In the genomic region with DNA sequence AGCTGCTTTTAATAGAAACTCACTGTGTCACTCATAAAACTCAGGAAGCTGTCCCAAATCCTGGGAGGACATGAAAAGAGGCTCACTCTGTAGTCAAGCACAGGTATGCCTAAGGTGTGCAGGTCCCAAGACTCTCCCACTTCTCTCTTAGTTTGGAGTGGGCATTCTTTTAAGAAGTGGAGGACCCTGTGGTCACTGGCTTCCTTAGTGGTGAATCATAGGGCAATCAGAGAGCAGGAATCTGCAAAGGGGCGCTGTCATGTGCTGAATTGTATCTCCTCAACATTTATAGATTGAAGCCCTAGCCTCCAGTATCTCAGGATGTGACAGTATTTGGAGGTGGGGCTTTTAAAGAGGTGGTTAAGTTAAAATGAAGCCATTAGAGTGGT, we compare ENCODE assay signal across 12 cellular contexts. TPM values are rescaled to one million over a fixed set of nuclear protein-coding genes. Genes with fewer than 3 reads are reported as not detected.
A peak's percentile ranks its signal among the peaks of the same experiment; 100 is the strongest.
DNase-seq lines count a peak whose midpoint lies in the region; ATAC-seq and TF ChIP-seq lines count a peak whose summit lies in the region.
"Had no signal": no experiment of that assay in that cellular context is flagged by ENCODE, and none has a peak within 500 bp of the region (broad histone marks: within the 10 kb centered on the region; RNA-seq: fewer than 3 reads in every experiment).

No MANE protein-coding gene starts in this region.

- H4K91ac ChIP-seq in mesenchymal stem cell (ENCODE audit: low read length), result no peak overlapping the region

- no peak overlapping the region for H3K18ac ChIP-seq in mesenchymal stem cell (ENCODE audit: low read depth in 1 of 2, low read length in 2 of 2)

- no peak overlapping the region for H3K27ac ChIP-seq in CD8-positive, alpha-beta T cell (ENCODE audit: low read depth, low read length)
- H3K27ac ChIP-seq in mesenchymal stem cell (ENCODE audit: low read length, poor library complexity, severe bottlenecking), result no peak overlapping the region
- H3K27ac ChIP-seq: adrenal gland, neural progenitor cell, thoracic aorta had no signal

- no peaks in the 10 kb centered on the region for H3K27me3 Mint-ChIP-seq in CD8-positive, alpha-beta T cell (ENCODE audit: low read depth)
- peaks cover 2% of the 10 kb centered on the region for H3K27me3 Mint-ChIP-seq in IgD-negative memory B cell
- no peaks in the 10 kb centered on the region for H3K27me3 Mint-ChIP-seq in stimulated activated naive B cell treated with anti-CD40 and anti-IgM and Interleukin-4, amounts not matched to agents 10 μg/mL and 1 μg/mL and 100 μg/mL, for 72 hours

- TF ChIP-seq CTCF in CD8-positive, alpha-beta T cell (IDR thresholded peaks at IDR 0.05), result no peak

- H3K9me3 Mint-ChIP-seq in CD8-positive, alpha-beta T cell, result peaks cover 3% of the 10 kb centered on the region
- peaks cover 0 to 2% (median 0%) of the 10 kb centered on the region in 3 donors for H3K9me3 Mint-ChIP-seq in IgD-negative memory B cell
- peaks cover 11 to 15% of the 10 kb centered on the region in 2 donors for H3K9me3 Mint-ChIP-seq in stimulated activated naive B cell treated with anti-CD40 and anti-IgM and Interleukin-4, amounts not matched to agents 10 μg/mL and 1 μg/mL and 100 μg/mL, for 72 hours

- H3K27me3 ChIP-seq in CD8-positive, alpha-beta T cell (ENCODE audit: insufficient read depth, low read length), result no peaks in the 10 kb centered on the region
- no peaks in the 10 kb centered on the region for H3K27me3 ChIP-seq in mesenchymal stem cell (ENCODE audit: control insufficient read depth in 1 of 2, insufficient read depth in 1 of 2, low read length in 2 of 2)
- H3K27me3 ChIP-seq: adrenal gland, neural progenitor cell had no signal

- H3K4me3 ChIP-seq in CD8-positive, alpha-beta T cell (ENCODE audit: low read depth, low read length), result no peak overlapping the region
- H3K4me3 ChIP-seq in mesenchymal stem cell (ENCODE audit: insufficient read depth in 1 of 2, low read depth in 1 of 2, low read length in 2 of 2), result no peak overlapping the region
- H3K4me3 ChIP-seq: adrenal gland, neural progenitor cell, thoracic aorta had no signal

- H3K9me3 ChIP-seq in CD8-positive, alpha-beta T cell (ENCODE audit: low read length), result no peaks in the 10 kb centered on the region
- H3K9me3 ChIP-seq in mesenchymal stem cell (ENCODE audit: control insufficient read depth, low read length), result no peaks in the 10 kb centered on the region
- H3K9me3 ChIP-seq: adrenal gland, thoracic aorta had no signal

- no peak overlapping the region for H2BK5ac ChIP-seq in mesenchymal stem cell (ENCODE audit: low read depth, low read length, poor library complexity, severe bottlenecking)

- H2BK120ac ChIP-seq in mesenchymal stem cell (ENCODE audit: low read depth, low read length), result no peak overlapping the region

- no peak overlapping the region for H3K9ac ChIP-seq in mesenchymal stem cell (ENCODE audit: low read length)
- H3K9ac ChIP-seq: neural progenitor cell had no signal

- CTCF ChIA-PET in CD8-positive, alpha-beta T cell (lab: Charles Lee), result interaction anchor here (1.5 kb wide), 1 partner anchor 9 kb away, joined by 4 read pairs; no protein-coding TSS in a partner anchor

- H3K36me3 ChIP-seq in CD8-positive, alpha-beta T cell (ENCODE audit: insufficient read depth, low read length), result no peaks in the 10 kb centered on the region
- H3K36me3 ChIP-seq in mesenchymal stem cell (ENCODE audit: control insufficient read depth in 1 of 2, insufficient read depth in 2 of 2, low read depth in 1 of 2, low read length in 2 of 2), result no peaks in the 10 kb centered on the region
- H3K36me3 ChIP-seq: adrenal gland, neural progenitor cell, thoracic aorta had no signal

- no peak overlapping the region for H4K8ac ChIP-seq in mesenchymal stem cell (ENCODE audit: low read length)

- intact Hi-C loops in CD8-positive, alpha-beta T cell (cut with DNase I, micrococcal nuclease), result no loop called here
- intact Hi-C loops in left cardiac atrium (cut with DNase I), result no loop called here

- H3K4me3 Mint-ChIP-seq in CD8-positive, alpha-beta T cell, result peak overlapping the region; percentile 54
- peak overlapping the region in 1 of 4 donors; percentile 56 for H3K4me3 Mint-ChIP-seq in IgD-negative memory B cell
- H3K4me3 Mint-ChIP-seq in stimulated activated naive B cell treated with anti-CD40 and anti-IgM and Interleukin-4, amounts not matched to agents 10 μg/mL and 1 μg/mL and 100 μg/mL, for 72 hours, result no peak overlapping the region
- H3K4me3 Mint-ChIP-seq: neural progenitor cell had no signal

- H3K14ac ChIP-seq in mesenchymal stem cell (ENCODE audit: low read length in 2 of 2), result no peak overlapping the region

- POLR2A ChIA-PET in CD8-positive, alpha-beta T cell (lab: Charles Lee), result interaction anchor here (0.7 to 3.1 kb wide), 3 partner anchors 9 to 156 kb away, joined by 3 to 11 read pairs (median 3); no protein-coding TSS in a partner anchor

- peaks cover 16% of the 10 kb centered on the region for H3K36me3 Mint-ChIP-seq in CD8-positive, alpha-beta T cell
- H3K36me3 Mint-ChIP-seq in IgD-negative memory B cell, result peaks cover 2% of the 10 kb centered on the region
- peaks cover 14 to 22% of the 10 kb centered on the region in 2 donors for H3K36me3 Mint-ChIP-seq in stimulated activated naive B cell treated with anti-CD40 and anti-IgM and Interleukin-4, amounts not matched to agents 10 μg/mL and 1 μg/mL and 100 μg/mL, for 72 hours
- H3K36me3 Mint-ChIP-seq: neural progenitor cell had no signal

- H3K4me1 Mint-ChIP-seq in CD8-positive, alpha-beta T cell (ENCODE audit: low read depth), result peaks cover 33% of the 10 kb centered on the region
- peaks cover 6 to 13% (median 12%) of the 10 kb centered on the region in 3 donors for H3K4me1 Mint-ChIP-seq in IgD-negative memory B cell
- peaks cover 12 to 21% of the 10 kb centered on the region in 2 donors for H3K4me1 Mint-ChIP-seq in stimulated activated naive B cell treated with anti-CD40 and anti-IgM and Interleukin-4, amounts not matched to agents 10 μg/mL and 1 μg/mL and 100 μg/mL, for 72 hours

- H3K79me1 ChIP-seq in mesenchymal stem cell (replicated peaks; ENCODE audit: low read length, poor library complexity, severe bottlenecking), result no peaks in the 10 kb centered on the region

- no peak overlapping the region for H2AFZ ChIP-seq in mesenchymal stem cell (ENCODE audit: low read depth, low read length)
- H2AFZ ChIP-seq: neural progenitor cell had no signal

- no peak overlapping the region for H3K4me2 ChIP-seq in mesenchymal stem cell (ENCODE audit: low read length, poor library complexity, severe bottlenecking)
- H3K4me2 ChIP-seq: neural progenitor cell had no signal

- peaks cover 24% of the 10 kb centered on the region for H3K4me1 ChIP-seq in CD8-positive, alpha-beta T cell (ENCODE audit: insufficient read depth, low read length)
- peaks cover 5% of the 10 kb centered on the region for H3K4me1 ChIP-seq in mesenchymal stem cell (ENCODE audit: control insufficient read depth, insufficient read depth, low read depth, low read length)
- H3K4me1 ChIP-seq: adrenal gland had no signal

- H2BK15ac ChIP-seq in mesenchymal stem cell (ENCODE audit: low read depth, poor library complexity, severe bottlenecking), result no peak overlapping the region

- no peak overlapping the region for H3K4ac ChIP-seq in mesenchymal stem cell (ENCODE audit: low read depth in 1 of 2, low read length in 2 of 2)

- peak overlapping the region in 1 of 2 experiments; percentile 7 for H2BK12ac ChIP-seq in mesenchymal stem cell (ENCODE audit: low read length in 2 of 2)

- 27% methylated on average over 1 of the region's 1 CpG for WGBS in mesenchymal stem cell

- DNase-seq in CD8-positive, alpha-beta T cell, result peak in 1 of 7 experiments; percentile 50
- DNase-seq in astrocyte of the hippocampus (ENCODE audit: low read depth, low spot score) (peak; percentile 50), mesenchymal stem cell (peak; percentile 41), left cardiac atrium (no peak)
- DNase-seq in stimulated activated naive B cell treated with anti-CD40 and anti-IgM and Interleukin-4, amounts not matched to agents 10 μg/mL and 1 μg/mL and 100 μg/mL, for 72 hours, result no peak
- DNase-seq: activated CD8-positive, alpha-beta memory T cell treated with anti-CD3 and anti-CD28 coated beads for 24 hours; adrenal gland had no signal

- peak overlapping the region; percentile 20 for H2AK5ac ChIP-seq in mesenchymal stem cell (ENCODE audit: low read length, severe bottlenecking)

- ATAC-seq in CD8-positive, alpha-beta T cell, result peak; percentile 29
- ATAC-seq in stimulated activated naive B cell treated with anti-CD40 and anti-IgM and Interleukin-4, amounts not matched to agents 10 μg/mL and 1 μg/mL and 100 μg/mL, for 72 hours (replicated peaks), result no peak
- ATAC-seq in GM18520 (IDR thresholded peaks at IDR 0.05; ENCODE audit: unreplicated experiment) (no peak), left cardiac atrium (no peak), GM21825 (IDR thresholded peaks at IDR 0.05; ENCODE audit: unreplicated experiment) (no peak)

- no peak overlapping the region for H3K23ac ChIP-seq in mesenchymal stem cell (ENCODE audit: low read length in 2 of 2)

- peak overlapping the region; percentile 89 for H3K27ac Mint-ChIP-seq in CD8-positive, alpha-beta T cell
- peak overlapping the region in 2 of 3 donors; percentile 10 to 18 for H3K27ac Mint-ChIP-seq in IgD-negative memory B cell
- no peak overlapping the region for H3K27ac Mint-ChIP-seq in stimulated activated naive B cell treated with anti-CD40 and anti-IgM and Interleukin-4, amounts not matched to agents 10 μg/mL and 1 μg/mL and 100 μg/mL, for 72 hours
- H3K27ac Mint-ChIP-seq: neural progenitor cell had no signal

RNA-seq across cellular contexts. Expression of a gene that starts 47.2 kb away (rescaled TPM):
- total RNA-seq in CD8-positive, alpha-beta T cell, result 10 to 100 TPM; 22.7 to 24.3 TPM
- 113 TPM for polyA plus RNA-seq in IgD-negative memory B cell
- polyA plus RNA-seq in mesenchymal stem cell (2013, experiment 1 of 2), result 42.0 TPM
- polyA plus RNA-seq in mesenchymal stem cell (2013, experiment 2 of 2), result 39.5 TPM
- 10 to 100 TPM; 62.9 to 72.6 TPM for total RNA-seq in left cardiac atrium

Comparison
In these comparisons a context has a peak if more than half of its experiments do, and no peak if none do; other contexts are left out.
1. DNase-seq: peak in astrocyte of the hippocampus (single experiment) and mesenchymal stem cell (single experiment); none in stimulated activated naive B cell treated with anti-CD40 and anti-IgM and Interleukin-4, amounts not matched to agents 10 μg/mL and 1 μg/mL and 100 μg/mL, for 72 hours (single experiment) and left cardiac atrium (single experiment).